Comparison of ENCODE assay signal across 1 cellular context in the genomic region with DNA sequence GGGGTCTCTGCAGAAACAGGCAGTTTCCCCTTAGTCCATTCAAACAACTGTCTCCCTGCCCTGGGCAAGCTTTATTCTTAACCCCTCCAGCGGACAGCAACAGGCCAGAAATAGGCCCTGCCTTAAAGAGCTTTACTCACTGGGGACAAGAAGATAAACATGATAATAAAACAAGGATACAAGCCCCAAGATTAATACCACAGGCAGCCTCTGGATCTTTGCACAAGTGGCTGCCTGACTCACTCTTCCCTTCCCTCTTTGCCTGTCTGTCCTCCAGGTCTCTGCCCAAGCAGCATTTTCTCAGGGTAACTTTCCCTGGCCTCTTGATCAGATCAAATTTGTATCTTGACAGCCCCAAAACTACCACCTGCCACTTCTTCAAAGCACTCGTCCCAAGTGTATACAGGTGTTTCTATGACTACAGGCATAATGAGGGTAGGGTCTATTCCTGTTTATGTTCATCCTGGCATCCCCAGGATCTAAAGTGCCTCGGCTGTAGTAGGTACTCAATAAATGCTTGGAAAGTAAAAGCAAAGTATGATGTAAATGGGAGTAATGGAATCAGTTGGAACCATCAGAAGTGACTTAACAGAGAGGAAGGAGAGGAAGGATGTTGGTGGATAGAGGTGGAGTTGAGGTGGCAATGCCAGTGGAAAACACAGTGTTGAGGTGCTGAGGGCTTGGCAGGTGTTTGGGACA.
TF ChIP-seq lines count a peak whose summit lies in the region.

No MANE protein-coding gene starts in this region.

TF ChIP-seq in IMR-90, 13 proteins besides CTCF, POLR2A, EP300 and RAD21:
- no peak for TF ChIP-seq NFE2L2 (IDR thresholded peaks at IDR 0.05; ENCODE audit: low read depth, low read length)
- TF ChIP-seq USF2 (IDR thresholded peaks at IDR 0.05; ENCODE audit: low read depth, low read length): no peak
- TF ChIP-seq CEBPB (IDR thresholded peaks at IDR 0.05; ENCODE audit: low read depth, low read length): peak; percentile 22; the same call in 1 of the 2 replicates
- no peak for TF ChIP-seq MXI1 (IDR thresholded peaks at IDR 0.05; ENCODE audit: borderline replicate concordance, low read depth, low read length)
- no peak for TF ChIP-seq MAFK (IDR thresholded peaks at IDR 0.05; ENCODE audit: low read depth, low read length)
- TF ChIP-seq FOS (IDR thresholded peaks at IDR 0.05; ENCODE audit: low read depth, low read length): no peak
